ENCODE assay signal across 18 cellular contexts in the genomic region with DNA sequence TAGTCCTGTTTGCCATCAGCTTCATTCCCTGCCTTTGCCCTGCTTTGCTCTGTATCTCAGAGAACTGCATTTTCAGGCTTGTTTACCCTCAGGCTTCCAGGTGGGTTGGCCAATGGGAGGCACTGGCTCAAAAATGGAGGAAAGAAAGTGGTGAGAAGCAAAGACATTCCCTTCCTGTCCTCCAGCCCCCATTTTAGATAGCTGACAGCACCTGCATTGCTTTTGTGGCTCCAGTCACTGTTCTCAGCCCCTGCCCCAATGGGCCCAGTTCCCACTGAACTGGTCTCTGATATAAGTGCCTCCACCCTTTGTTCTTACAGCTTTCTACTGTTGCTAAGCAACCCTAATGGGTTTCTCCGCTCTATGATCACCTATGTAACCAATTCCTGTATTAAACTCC. TPM values are rescaled to one million over a fixed set of nuclear protein-coding genes. Genes with fewer than 3 reads are reported as not detected.
DNase-seq lines count a peak whose midpoint lies in the region; ATAC-seq and TF ChIP-seq lines count a peak whose summit lies in the region.
"Had no signal": no experiment of that assay in that cellular context is flagged by ENCODE, and none has a peak within 500 bp of the region (broad histone marks: within the 10 kb centered on the region; RNA-seq: fewer than 3 reads in every experiment).

No MANE protein-coding gene starts in this region.

- ATAC-seq in gastroesophageal sphincter: no peak

- TF ChIP-seq POLR2A in gastroesophageal sphincter (IDR thresholded peaks at IDR 0.05) (no peak), transverse colon (IDR thresholded peaks at IDR 0.05) (no peak)

- H3K4me1 ChIP-seq in gastroesophageal sphincter: no peaks in the 10 kb centered on the region
- H3K4me1 ChIP-seq in transverse colon: peaks cover 0 to 19% (median 3%) of the 10 kb centered on the region in 4 donors
- H3K4me1 ChIP-seq: SJCRH30 had no signal

- H3K36me3 ChIP-seq in gastroesophageal sphincter (no peaks in the 10 kb centered on the region), transverse colon (no peaks in the 10 kb centered on the region)
- H3K36me3 ChIP-seq: SJCRH30 had no signal

- WGBS in gastroesophageal sphincter (ENCODE audit: low coverage in 1 of 2), 2 donors: 75 to 88% methylated on average over 1 of the region's 1 CpG
- WGBS in transverse colon (ENCODE audit: low coverage in 1 of 2), 2 donors: 33 to 70% methylated on average over 1 of the region's 1 CpG

- H3K27me3 ChIP-seq in gastroesophageal sphincter (peaks cover 60% of the 10 kb centered on the region), transverse colon (no peaks in the 10 kb centered on the region)

- intact Hi-C loops in transverse colon (cut with DNase I; ENCODE audit: low total_unique reads): no loop called here

- H3K9me3 ChIP-seq in gastroesophageal sphincter (no peaks in the 10 kb centered on the region), transverse colon (peaks cover 0 to 5% of the 10 kb centered on the region in 2 donors)
- H3K9me3 ChIP-seq: SJCRH30 had no signal

- TF ChIP-seq CTCF in gastroesophageal sphincter (IDR thresholded peaks at IDR 0.05) (no peak), transverse colon (IDR thresholded peaks at IDR 0.05) (no peak)

- in situ Hi-C loops in transverse colon (cut with MboI; ENCODE audit: low pct_ligation_motif_present in 1 of 4, low pct_unique_long_range_greater_than_20kb in 1 of 4, low sequenced_read_pairs in 3 of 4): no loop called here

- H3K27ac ChIP-seq in gastroesophageal sphincter: no peak overlapping the region
- H3K27ac ChIP-seq in transverse colon: no peak overlapping the region
- H3K27ac ChIP-seq: 22Rv1, RWPE1, SJCRH30 had no signal

- peak; percentile 20 for DNase-seq in DMS53 (lab: John Stamatoyannopoulos, UW)
- DNase-seq in DMS53 treated with DMSO at 0.1 percent for 48 hours (lab: John Stamatoyannopoulos, UW; ENCODE audit: unreplicated experiment): no peak
- DNase-seq in NCI-H2029 (lab: John Stamatoyannopoulos, UW): peak; percentile 34
- DNase-seq in NCI-H510A treated with DMSO at 0.1 percent for 48 hours (lab: John Stamatoyannopoulos, UW): peak; percentile 74
- peak; percentile 54 for DNase-seq in islet precursor cell
- DNase-seq in mesenteric fat pad (ENCODE audit: low spot score): no peak
- no peak for DNase-seq in transverse colon
- DNase-seq: CD8-positive, alpha-beta memory T cell; DMS 273 treated with DMSO at 0.1 percent for 48 hours; EL; H7; NCI-H1694 treated with DMSO at 0.1 percent for 48 hours; SJCRH30; SW 1271 had no signal

- H3K4me3 ChIP-seq in gastroesophageal sphincter: no peak overlapping the region
- H3K4me3 ChIP-seq in transverse colon: no peak overlapping the region
- H3K4me3 ChIP-seq: SJCRH30 had no signal

- TF ChIP-seq EP300 in gastroesophageal sphincter (IDR thresholded peaks at IDR 0.05): no peak
- TF ChIP-seq EP300 in transverse colon (IDR thresholded peaks at IDR 0.05; ENCODE audit: low read depth): no peak

RNA-seq across cellular contexts. Expression of gene SDK2, which starts 19.4 kb away (rescaled TPM):
- total RNA-seq in mesenteric fat pad (0.84 TPM), gastroesophageal sphincter (1 to 10 TPM in 1 of 4 donors, under 1 TPM in 3; 0.31 to 2.0 (median 0.78) TPM), transverse colon (1 to 10 TPM; 2.6 to 9.8 (median 3.4) TPM)
- total RNA-seq: LHCN-M2 had no signal

Comparison
In these comparisons a context has a peak if more than half of its experiments do, and no peak if none do; other contexts are left out.
1. DNase-seq: peak in DMS53 (single experiment), NCI-H2029 (single experiment), NCI-H510A treated with DMSO at 0.1 percent for 48 hours (single experiment) and islet precursor cell (single experiment); none in DMS53 treated with DMSO at 0.1 percent for 48 hours (single experiment), mesenteric fat pad (single experiment) and transverse colon (single experiment).